1 cellular context compared by ENCODE assay signal in genomic region chr5:173318338-173318737, GRCh38.
TF ChIP-seq lines count a peak whose summit lies in the region.

No MANE protein-coding gene starts in this region.

TF ChIP-seq in HepG2, 621 proteins besides CTCF, POLR2A, EP300 and RAD21:
- TF ChIP-seq RBM22 (optimal IDR thresholded peaks at IDR 0.05; ENCODE audit: low read length) (peak; percentile 59), POLR2G (IDR thresholded peaks at IDR 0.05; ENCODE audit: low read depth, low read length) (0 out of 2 replicates have a peak, but pooled peaks have one; percentile 4), HMGA1 (CRISPR knock-in tag; conservative IDR thresholded peaks at IDR 0.05) (no peak), RBFOX2 (IDR thresholded peaks at IDR 0.05; ENCODE audit: low read depth, low read length) (peak; percentile 1; the same call in 1 of the 2 replicates), POLR2AphosphoS5 (IDR thresholded peaks at IDR 0.05; ENCODE audit: low read depth, low read length) (peak; percentile 7; the same call in 1 of the 2 replicates)
- TF ChIP-seq, protein P1, sequence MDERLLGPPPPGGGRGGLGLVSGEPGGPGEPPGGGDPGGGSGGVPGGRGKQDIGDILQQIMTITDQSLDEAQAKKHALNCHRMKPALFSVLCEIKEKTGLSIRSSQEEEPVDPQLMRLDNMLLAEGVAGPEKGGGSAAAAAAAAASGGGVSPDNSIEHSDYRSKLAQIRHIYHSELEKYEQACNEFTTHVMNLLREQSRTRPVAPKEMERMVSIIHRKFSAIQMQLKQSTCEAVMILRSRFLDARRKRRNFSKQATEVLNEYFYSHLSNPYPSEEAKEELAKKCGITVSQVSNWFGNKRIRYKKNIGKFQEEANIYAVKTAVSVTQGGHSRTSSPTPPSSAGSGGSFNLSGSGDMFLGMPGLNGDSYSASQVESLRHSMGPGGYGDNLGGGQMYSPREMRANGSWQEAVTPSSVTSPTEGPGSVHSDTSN (CRISPR knock-in tag; IDR thresholded peaks at IDR 0.05): no peak
